In genomic region chr7:104328308-104328969, GRCh38 we compare ENCODE assay signal across 10 cellular contexts. TPM values are rescaled to one million over a fixed set of nuclear protein-coding genes. Genes with fewer than 3 reads are reported as not detected.
DNase-seq lines count a peak whose midpoint lies in the region; ATAC-seq lines count a peak whose summit lies in the region.
"Had no signal": no experiment of that assay in that cellular context is flagged by ENCODE, and none has a peak within 500 bp of the region (broad histone marks: within the 10 kb centered on the region; RNA-seq: fewer than 3 reads in every experiment).

TSS of gene LHFPL3 (plus strand) at chr7:104328603.

- ATAC-seq in T-helper 17 cell (no peak), GM18870 (IDR thresholded peaks at IDR 0.05; ENCODE audit: unreplicated experiment) (no peak)

- no peaks in the 10 kb centered on the region for H3K36me3 Mint-ChIP-seq in activated CD4-positive, alpha-beta T cell treated with anti-CD3 and anti-CD28 coated beads, Interleukin-2, amount 10 ng/mL, durations not matched to agents 24 days and 14 days (ENCODE audit: low read depth)
- no peaks in the 10 kb centered on the region for H3K36me3 Mint-ChIP-seq in activated CD4-positive, alpha-beta T cell treated with anti-CD3 and anti-CD28 coated beads, Interleukin-2, amount 10 ng/mL, durations not matched to agents 7 days and 5 days (ENCODE audit: low read depth)
- no peaks in the 10 kb centered on the region for H3K36me3 Mint-ChIP-seq in T-helper 17 cell (ENCODE audit: low read depth)

- POLR2A ChIA-PET in activated CD4-positive, alpha-beta T cell treated with anti-CD3 and anti-CD28 coated beads, Interleukin-2, amount 10 ng/mL, durations not matched to agents 7 days and 5 days (lab: Charles Lee): no interaction called here

- peaks cover 57% of the 10 kb centered on the region for H3K27me3 Mint-ChIP-seq in activated CD4-positive, alpha-beta T cell treated with anti-CD3 and anti-CD28 coated beads, Interleukin-2, amount 10 ng/mL, durations not matched to agents 24 days and 14 days
- H3K27me3 Mint-ChIP-seq in activated CD4-positive, alpha-beta T cell treated with anti-CD3 and anti-CD28 coated beads, Interleukin-2, amount 10 ng/mL, durations not matched to agents 7 days and 5 days: peaks cover 58% of the 10 kb centered on the region
- peaks cover 56% of the 10 kb centered on the region for H3K27me3 Mint-ChIP-seq in T-helper 17 cell

- H3K27ac ChIP-seq in substantia nigra (ENCODE audit: low read depth, low read length, poor library complexity, severe bottlenecking): no peak within 1 kb of the TSS
- H3K27ac ChIP-seq: BLaER1 treated with 17β-estradiol and CSF1 and Interleukin-3, amounts not matched to agents 10 nM and 100 nM had no signal

- intact Hi-C loops in activated CD4-positive, alpha-beta T cell treated with anti-CD3 and anti-CD28 coated beads, Interleukin-2, amount 10 ng/mL, durations not matched to agents 24 days and 14 days (cut with micrococcal nuclease): no loop called here

- H3K4me3 ChIP-seq in iPS-18c (ENCODE audit: insufficient read depth, low read depth, low read length): peak within 1 kb of the TSS; percentile 44
- H3K4me3 ChIP-seq: BLaER1 treated with 17β-estradiol and CSF1 and Interleukin-3, amounts not matched to agents 10 nM and 100 nM had no signal

- no peaks in the 10 kb centered on the region for H3K9me3 Mint-ChIP-seq in activated CD4-positive, alpha-beta T cell treated with anti-CD3 and anti-CD28 coated beads, Interleukin-2, amount 10 ng/mL, durations not matched to agents 24 days and 14 days
- H3K9me3 Mint-ChIP-seq in activated CD4-positive, alpha-beta T cell treated with anti-CD3 and anti-CD28 coated beads, Interleukin-2, amount 10 ng/mL, durations not matched to agents 7 days and 5 days: no peaks in the 10 kb centered on the region

- H3K27ac Mint-ChIP-seq in activated CD4-positive, alpha-beta T cell treated with anti-CD3 and anti-CD28 coated beads, Interleukin-2, amount 10 ng/mL, durations not matched to agents 24 days and 14 days: no peak within 1 kb of the TSS
- no peak within 1 kb of the TSS for H3K27ac Mint-ChIP-seq in activated CD4-positive, alpha-beta T cell treated with anti-CD3 and anti-CD28 coated beads, Interleukin-2, amount 10 ng/mL, durations not matched to agents 7 days and 5 days
- no peak within 1 kb of the TSS for H3K27ac Mint-ChIP-seq in T-helper 17 cell

- no peak for DNase-seq in activated CD4-positive, alpha-beta T cell treated with anti-CD3 and anti-CD28 coated beads, Interleukin-2, amount 10 ng/mL, durations not matched to agents 24 days and 14 days
- no peak for DNase-seq in activated CD4-positive, alpha-beta T cell treated with anti-CD3 and anti-CD28 coated beads, Interleukin-2, amount 10 ng/mL, durations not matched to agents 7 days and 5 days
- no peak for DNase-seq in T-helper 17 cell
- peak in 25 of 49 donors; percentile 2 to 53 (median 18) for DNase-seq in substantia nigra (lab: John Stamatoyannopoulos, UW)
- no peak for DNase-seq in NOMO-1 treated with DMSO at 0.1 percent for 48 hours (lab: John Stamatoyannopoulos, UW; ENCODE audit: unreplicated experiment)
- no peak for DNase-seq in activated CD4-positive, alpha-beta T cell treated with anti-CD3 and anti-CD28 coated beads for 4 hours

- CTCF ChIA-PET in activated CD4-positive, alpha-beta T cell treated with anti-CD3 and anti-CD28 coated beads, Interleukin-2, amount 10 ng/mL, durations not matched to agents 7 days and 5 days (lab: Charles Lee): no interaction called here

- H3K9me3 ChIP-seq in T-helper 17 cell (ENCODE audit: control insufficient read depth, low read length, poor library complexity, severe bottlenecking) (no peaks in the 10 kb centered on the region), iPS-18c (ENCODE audit: control insufficient read depth, insufficient read depth, low read length) (no peaks in the 10 kb centered on the region)

- H3K4me3 Mint-ChIP-seq in activated CD4-positive, alpha-beta T cell treated with anti-CD3 and anti-CD28 coated beads, Interleukin-2, amount 10 ng/mL, durations not matched to agents 24 days and 14 days: peak within 1 kb of the TSS; percentile 42
- no peak within 1 kb of the TSS for H3K4me3 Mint-ChIP-seq in activated CD4-positive, alpha-beta T cell treated with anti-CD3 and anti-CD28 coated beads, Interleukin-2, amount 10 ng/mL, durations not matched to agents 7 days and 5 days
- H3K4me3 Mint-ChIP-seq in T-helper 17 cell: peak within 1 kb of the TSS; percentile 60

- H3K4me1 Mint-ChIP-seq in activated CD4-positive, alpha-beta T cell treated with anti-CD3 and anti-CD28 coated beads, Interleukin-2, amount 10 ng/mL, durations not matched to agents 24 days and 14 days: peaks cover 11% of the 10 kb centered on the region
- H3K4me1 Mint-ChIP-seq in activated CD4-positive, alpha-beta T cell treated with anti-CD3 and anti-CD28 coated beads, Interleukin-2, amount 10 ng/mL, durations not matched to agents 7 days and 5 days: peaks cover 10% of the 10 kb centered on the region
- H3K4me1 Mint-ChIP-seq in T-helper 17 cell: peaks cover 9% of the 10 kb centered on the region

RNA-seq across cellular contexts. Expression of gene LHFPL3, which starts in this region (rescaled TPM):
- not detected in 2 replicates for total RNA-seq in activated CD4-positive, alpha-beta T cell treated with anti-CD3 and anti-CD28 coated beads, Interleukin-2, amount 10 ng/mL, durations not matched to agents 24 days and 14 days
- not detected for total RNA-seq in activated CD4-positive, alpha-beta T cell treated with anti-CD3 and anti-CD28 coated beads, Interleukin-2, amount 10 ng/mL, durations not matched to agents 7 days and 5 days
- total RNA-seq in T-helper 17 cell: not detected
- total RNA-seq: kidney epithelial cell had no signal

Comparison
In these comparisons a context has a peak if more than half of its experiments do, and no peak if none do; other contexts are left out.
1. DNase-seq: peak in substantia nigra (25 of 49); none in activated CD4-positive, alpha-beta T cell treated with anti-CD3 and anti-CD28 coated beads, Interleukin-2, amount 10 ng/mL, durations not matched to agents 24 days and 14 days (single experiment), activated CD4-positive, alpha-beta T cell treated with anti-CD3 and anti-CD28 coated beads, Interleukin-2, amount 10 ng/mL, durations not matched to agents 7 days and 5 days (single experiment), T-helper 17 cell (0 of 3), NOMO-1 treated with DMSO at 0.1 percent for 48 hours (single experiment) and activated CD4-positive, alpha-beta T cell treated with anti-CD3 and anti-CD28 coated beads for 4 hours (0 of 2).